19 cellular contexts compared by ENCODE assay signal in genomic region chr5:179124853-179125788, GRCh38.
DNase-seq lines count a peak whose midpoint lies in the region; ATAC-seq and TF ChIP-seq lines count a peak whose summit lies in the region.
"Had no signal": no experiment of that assay in that cellular context is flagged by ENCODE, and none has a peak within 500 bp of the region (broad histone marks: within the 10 kb centered on the region; RNA-seq: fewer than 3 reads in every experiment).

No MANE protein-coding gene starts in this region.

- TF ChIP-seq CTCF in osteocyte (IDR thresholded peaks at IDR 0.05) = no peak
- TF ChIP-seq CTCF in hepatocyte (IDR thresholded peaks at IDR 0.05; ENCODE audit: poor library complexity) = no peak

- ATAC-seq in left lobe of liver (no peak), GM21526 (IDR thresholded peaks at IDR 0.05; ENCODE audit: low FRiP score, unreplicated experiment) (no peak), HG03469 (IDR thresholded peaks at IDR 0.05; ENCODE audit: unreplicated experiment) (no peak)
- ATAC-seq: A549 had no signal

- H3K4me3 ChIP-seq in hepatocyte = no peak overlapping the region
- H3K4me3 ChIP-seq: A549; BLaER1 treated with 17β-estradiol and CSF1 and Interleukin-3, amounts not matched to agents 10 nM and 100 nM; MG63 had no signal

- H3K9me3 ChIP-seq in hepatocyte (ENCODE audit: low read depth) = no peaks in the 10 kb centered on the region
- H3K9me3 ChIP-seq: MG63 had no signal

- H3K9me3 Mint-ChIP-seq in osteocyte (ENCODE audit: unreplicated experiment) = peaks cover 5% of the 10 kb centered on the region

- no peaks in the 10 kb centered on the region for H3K36me3 ChIP-seq in hepatocyte (replicated peaks; ENCODE audit: insufficient read depth, low read depth)
- H3K36me3 ChIP-seq: BLaER1 treated with 17β-estradiol and CSF1 and Interleukin-3, amounts not matched to agents 10 nM and 100 nM had no signal

- H3K27me3 ChIP-seq in hepatocyte = no peaks in the 10 kb centered on the region
- H3K27me3 ChIP-seq: BLaER1 treated with 17β-estradiol and CSF1 and Interleukin-3, amounts not matched to agents 10 nM and 100 nM; MG63 had no signal

- H3K27ac ChIP-seq in hepatocyte = no peak overlapping the region
- H3K27ac ChIP-seq: A549; BLaER1 treated with 17β-estradiol and CSF1 and Interleukin-3, amounts not matched to agents 10 nM and 100 nM had no signal

- WGBS in hepatocyte (ENCODE audit: low lambda C conversion rate, missing lambda C conversion rate) = 95% methylated on average over 25 of the region's 43 CpGs

- DNase-seq in activated gamma-delta T cell treated with Interleukin-2 at 50 U/mL for 16 hours (peak; percentile 2), activated gamma-delta T cell (lab: John Stamatoyannopoulos, UW) (no peak), left lobe of liver (ENCODE audit: low spot score) (peak; percentile 30), osteocyte (ENCODE audit: extremely low spot score, unreplicated experiment) (peak; percentile 81), hepatocyte (ENCODE audit: low spot score) (no peak)
- DNase-seq: GDM1, GOT3, IMR-90, Karpas-422, MG63, NCI-H1092, NCI-H1694 treated with DMSO at 0.1 percent for 48 hours, NCI-H2107, NCI-H226, NCI-H524 treated with DMSO at 0.1 percent for 48 hours had no signal

- no peak overlapping the region for H2AFZ ChIP-seq in hepatocyte

- no peaks in the 10 kb centered on the region for H3K4me1 ChIP-seq in hepatocyte (ENCODE audit: insufficient read depth)
- H3K4me1 ChIP-seq: A549; BLaER1 treated with 17β-estradiol and CSF1 and Interleukin-3, amounts not matched to agents 10 nM and 100 nM had no signal

- no peak overlapping the region for H3K4me3 Mint-ChIP-seq in osteocyte (ENCODE audit: unreplicated experiment)

- peaks cover 9% of the 10 kb centered on the region for H3K36me3 Mint-ChIP-seq in osteocyte (ENCODE audit: unreplicated experiment)

- no peaks in the 10 kb centered on the region for H3K79me2 ChIP-seq in hepatocyte

- no peaks in the 10 kb centered on the region for H3K4me1 Mint-ChIP-seq in osteocyte (ENCODE audit: unreplicated experiment)

- H3K27ac Mint-ChIP-seq in osteocyte (ENCODE audit: unreplicated experiment) = no peak overlapping the region

- no peaks in the 10 kb centered on the region for H3K9me2 ChIP-seq in hepatocyte (replicated peaks; ENCODE audit: insufficient read depth)

- H3K27me3 Mint-ChIP-seq in osteocyte (ENCODE audit: unreplicated experiment) = no peaks in the 10 kb centered on the region

- H4K20me1 ChIP-seq in hepatocyte (ENCODE audit: insufficient read depth, poor library complexity, severe bottlenecking) = no peaks in the 10 kb centered on the region
- H4K20me1 ChIP-seq: BLaER1 treated with 17β-estradiol and CSF1 and Interleukin-3, amounts not matched to agents 10 nM and 100 nM had no signal

- H3K4me2 ChIP-seq in hepatocyte = no peak overlapping the region
- H3K4me2 ChIP-seq: A549; BLaER1 treated with 17β-estradiol and CSF1 and Interleukin-3, amounts not matched to agents 10 nM and 100 nM had no signal

Comparison
In these comparisons a context has a peak if more than half of its experiments do, and no peak if none do; other contexts are left out.
1. DNase-seq: peak in activated gamma-delta T cell treated with Interleukin-2 at 50 U/mL for 16 hours (single experiment), left lobe of liver (single experiment) and osteocyte (single experiment); none in activated gamma-delta T cell (single experiment) and hepatocyte (single experiment).